Comparison of ENCODE assay signal across 1 cellular context in the genomic region with DNA sequence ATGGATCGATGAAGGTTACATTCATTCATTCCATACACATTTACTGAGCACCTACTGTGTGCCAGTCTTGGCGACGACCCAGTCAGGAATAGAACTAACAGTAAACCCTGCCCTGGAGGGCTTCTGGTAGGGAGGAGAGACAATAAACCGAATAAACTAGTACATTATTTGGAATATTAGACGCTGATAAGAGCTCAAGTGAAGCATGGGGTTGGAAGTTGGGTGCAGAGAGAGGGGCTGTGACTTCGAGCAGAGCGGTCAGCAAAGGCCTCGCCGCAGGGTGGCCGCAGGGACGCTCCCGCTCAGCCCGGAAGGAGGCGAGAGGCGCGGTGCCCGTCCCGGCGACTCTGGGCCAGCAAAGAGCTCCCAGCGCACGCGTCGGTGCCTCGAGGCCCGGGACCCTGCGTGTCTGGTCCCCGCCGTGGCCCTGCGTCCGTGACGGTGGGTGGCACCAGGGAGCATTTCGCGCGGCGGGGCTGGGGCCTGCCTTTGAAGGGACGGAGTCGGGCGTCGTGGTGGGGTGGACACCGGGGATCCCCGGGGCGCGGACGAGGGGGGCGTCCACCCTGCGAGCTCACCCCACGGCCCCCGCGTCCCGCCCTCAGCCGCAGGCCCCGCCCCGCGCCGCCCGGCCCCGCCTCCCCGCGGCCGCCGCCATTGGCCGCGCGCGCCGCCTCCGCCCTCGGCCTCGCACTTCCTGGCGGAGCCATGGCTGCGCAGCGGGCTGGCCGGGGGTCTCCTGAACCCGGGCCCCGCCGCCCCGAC.
A peak's percentile ranks its signal among the peaks of the same experiment; 100 is the strongest.
TF ChIP-seq lines count a peak whose summit lies in the region.

KLHL36 (plus strand) TSS at position 682 of the 765 bp plus-strand sequence. CDS start 2,357 bp downstream, outside the sequence.

TF ChIP-seq in K562, 482 proteins besides CTCF, POLR2A, EP300 and RAD21 (continued from another document and continues in another):
- peak; percentile 72; the same call in 1 of the 2 replicates for TF ChIP-seq ZBTB9 (CRISPR knock-in tag; IDR thresholded peaks at IDR 0.05)
- peak; percentile 51 for TF ChIP-seq EGR1 (conservative IDR thresholded peaks at IDR 0.05)
- TF ChIP-seq ARNT (IDR thresholded peaks at IDR 0.05), result no peak
- no peak for TF ChIP-seq TAF9B (IDR thresholded peaks at IDR 0.05; ENCODE audit: partially characterized antibody)
- no peak for TF ChIP-seq RBM22 (IDR thresholded peaks at IDR 0.05; ENCODE audit: low read depth, low read length, poor library complexity, severe bottlenecking)
- TF ChIP-seq TRIM24 (IDR thresholded peaks at IDR 0.05), result peak in 1 of 2 experiments; percentile 60; a peak in 1 of 4 replicates
- no peak for TF ChIP-seq TCF7L2 (IDR thresholded peaks at IDR 0.05; ENCODE audit: low read depth, low read length)
- TF ChIP-seq NBN (IDR thresholded peaks at IDR 0.05; ENCODE audit: low read depth), result no peak
- TF ChIP-seq, protein P1, sequence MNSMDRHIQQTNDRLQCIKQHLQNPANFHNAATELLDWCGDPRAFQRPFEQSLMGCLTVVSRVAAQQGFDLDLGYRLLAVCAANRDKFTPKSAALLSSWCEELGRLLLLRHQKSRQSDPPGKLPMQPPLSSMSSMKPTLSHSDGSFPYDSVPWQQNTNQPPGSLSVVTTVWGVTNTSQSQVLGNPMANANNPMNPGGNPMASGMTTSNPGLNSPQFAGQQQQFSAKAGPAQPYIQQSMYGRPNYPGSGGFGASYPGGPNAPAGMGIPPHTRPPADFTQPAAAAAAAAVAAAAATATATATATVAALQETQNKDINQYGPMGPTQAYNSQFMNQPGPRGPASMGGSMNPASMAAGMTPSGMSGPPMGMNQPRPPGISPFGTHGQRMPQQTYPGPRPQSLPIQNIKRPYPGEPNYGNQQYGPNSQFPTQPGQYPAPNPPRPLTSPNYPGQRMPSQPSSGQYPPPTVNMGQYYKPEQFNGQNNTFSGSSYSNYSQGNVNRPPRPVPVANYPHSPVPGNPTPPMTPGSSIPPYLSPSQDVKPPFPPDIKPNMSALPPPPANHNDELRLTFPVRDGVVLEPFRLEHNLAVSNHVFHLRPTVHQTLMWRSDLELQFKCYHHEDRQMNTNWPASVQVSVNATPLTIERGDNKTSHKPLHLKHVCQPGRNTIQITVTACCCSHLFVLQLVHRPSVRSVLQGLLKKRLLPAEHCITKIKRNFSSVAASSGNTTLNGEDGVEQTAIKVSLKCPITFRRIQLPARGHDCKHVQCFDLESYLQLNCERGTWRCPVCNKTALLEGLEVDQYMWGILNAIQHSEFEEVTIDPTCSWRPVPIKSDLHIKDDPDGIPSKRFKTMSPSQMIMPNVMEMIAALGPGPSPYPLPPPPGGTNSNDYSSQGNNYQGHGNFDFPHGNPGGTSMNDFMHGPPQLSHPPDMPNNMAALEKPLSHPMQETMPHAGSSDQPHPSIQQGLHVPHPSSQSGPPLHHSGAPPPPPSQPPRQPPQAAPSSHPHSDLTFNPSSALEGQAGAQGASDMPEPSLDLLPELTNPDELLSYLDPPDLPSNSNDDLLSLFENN (IDR thresholded peaks at IDR 0.05; ENCODE audit: low read depth in 2 of 2, low read length in 2 of 2), result no peak
- TF ChIP-seq CTBP1 (IDR thresholded peaks at IDR 0.05; ENCODE audit: borderline replicate concordance), result peak; percentile 48; the same call in 1 of the 2 replicates
- no peak for TF ChIP-seq JUN (IDR thresholded peaks at IDR 0.05; ENCODE audit: borderline replicate concordance, low read depth, low read length)
- TF ChIP-seq JUN (CRISPR knock-in tag; IDR thresholded peaks at IDR 0.05; ENCODE audit: borderline replicate concordance), result peak; percentile 41; the same call in 1 of the 2 replicates
- TF ChIP-seq GABPB1 (CRISPR knock-in tag; IDR thresholded peaks at IDR 0.05), result peak; percentile 84
- no peak for TF ChIP-seq TBP (optimal IDR thresholded peaks at IDR 0.05; ENCODE audit: low read depth, low read length)
- no peak for TF ChIP-seq SMARCE1 (IDR thresholded peaks at IDR 0.05)
- peak; percentile 70 for TF ChIP-seq E2F3 (CRISPR knock-in tag; IDR thresholded peaks at IDR 0.05)
- no peak for TF ChIP-seq HMG20A (CRISPR knock-in tag; conservative IDR thresholded peaks at IDR 0.05)
- no peak for TF ChIP-seq CREBBP (IDR thresholded peaks at IDR 0.05; ENCODE audit: low read depth, low read length)
- no peak for TF ChIP-seq MECOM (CRISPR knock-in tag; IDR thresholded peaks at IDR 0.05)
- TF ChIP-seq ZBTB1 (CRISPR knock-in tag; IDR thresholded peaks at IDR 0.05; ENCODE audit: borderline replicate concordance, low read depth), result peak; percentile 67; the same call in 1 of the 2 replicates
- 0 out of 2 replicates have a peak, but pooled peaks have one; percentile 21 for TF ChIP-seq DMBX1 (CRISPR knock-in tag; IDR thresholded peaks at IDR 0.05; ENCODE audit: borderline replicate concordance)
- no peak for TF ChIP-seq IRF1 (CRISPR knock-in tag; IDR thresholded peaks at IDR 0.05; ENCODE audit: borderline replicate concordance)
- TF ChIP-seq RBM25 (IDR thresholded peaks at IDR 0.05; ENCODE audit: low read depth, low read length, severe bottlenecking), result no peak
- peak in 1 of 2 experiments; percentile 40; a peak in 1 of 3 replicates for TF ChIP-seq CBX3 (IDR thresholded peaks at IDR 0.05; ENCODE audit: borderline replicate concordance in 1 of 2, low read length in 2 of 2)
- TF ChIP-seq PRMT5 (CRISPR knock-in tag; IDR thresholded peaks at IDR 0.05), result no peak
- TF ChIP-seq, protein P2, sequence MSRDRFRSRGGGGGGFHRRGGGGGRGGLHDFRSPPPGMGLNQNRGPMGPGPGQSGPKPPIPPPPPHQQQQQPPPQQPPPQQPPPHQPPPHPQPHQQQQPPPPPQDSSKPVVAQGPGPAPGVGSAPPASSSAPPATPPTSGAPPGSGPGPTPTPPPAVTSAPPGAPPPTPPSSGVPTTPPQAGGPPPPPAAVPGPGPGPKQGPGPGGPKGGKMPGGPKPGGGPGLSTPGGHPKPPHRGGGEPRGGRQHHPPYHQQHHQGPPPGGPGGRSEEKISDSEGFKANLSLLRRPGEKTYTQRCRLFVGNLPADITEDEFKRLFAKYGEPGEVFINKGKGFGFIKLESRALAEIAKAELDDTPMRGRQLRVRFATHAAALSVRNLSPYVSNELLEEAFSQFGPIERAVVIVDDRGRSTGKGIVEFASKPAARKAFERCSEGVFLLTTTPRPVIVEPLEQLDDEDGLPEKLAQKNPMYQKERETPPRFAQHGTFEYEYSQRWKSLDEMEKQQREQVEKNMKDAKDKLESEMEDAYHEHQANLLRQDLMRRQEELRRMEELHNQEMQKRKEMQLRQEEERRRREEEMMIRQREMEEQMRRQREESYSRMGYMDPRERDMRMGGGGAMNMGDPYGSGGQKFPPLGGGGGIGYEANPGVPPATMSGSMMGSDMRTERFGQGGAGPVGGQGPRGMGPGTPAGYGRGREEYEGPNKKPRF (IDR thresholded peaks at IDR 0.05; ENCODE audit: low read depth, low read length), result no peak
- 0 out of 2 replicates have a peak, but pooled peaks have one; percentile 80 for TF ChIP-seq ATF6 (CRISPR knock-in tag; IDR thresholded peaks at IDR 0.05)
- TF ChIP-seq TCF7 (IDR thresholded peaks at IDR 0.05; ENCODE audit: borderline replicate concordance), result no peak
- TF ChIP-seq HDAC6 (IDR thresholded peaks at IDR 0.05; ENCODE audit: low read depth, low read length), result no peak
- no peak for TF ChIP-seq ZBTB43 (CRISPR knock-in tag; IDR thresholded peaks at IDR 0.05)
- no peak for TF ChIP-seq COPS2 (conservative IDR thresholded peaks at IDR 0.05)
- peak; percentile 13; the same call in 1 of the 2 replicates for TF ChIP-seq NFIC (IDR thresholded peaks at IDR 0.05)
- no peak for TF ChIP-seq MEF2D (tag; conservative IDR thresholded peaks at IDR 0.05; ENCODE audit: low read depth)
- TF ChIP-seq BRD4 (IDR thresholded peaks at IDR 0.05), result peak; percentile 83; the same call in 1 of the 2 replicates
- TF ChIP-seq GABPA (tag; conservative IDR thresholded peaks at IDR 0.05; ENCODE audit: low read depth), result peak; percentile 74
- no peak for TF ChIP-seq ZBTB17 (CRISPR knock-in tag; IDR thresholded peaks at IDR 0.05)
- TF ChIP-seq ZNF311 (CRISPR knock-in tag; IDR thresholded peaks at IDR 0.05), result no peak
- no peak for TF ChIP-seq ZNF79 (CRISPR knock-in tag; IDR thresholded peaks at IDR 0.05; ENCODE audit: low read depth)
- TF ChIP-seq LARP7 (IDR thresholded peaks at IDR 0.05), result no peak
- peak; percentile 25; the same call in 1 of the 2 replicates for TF ChIP-seq MTA2 (IDR thresholded peaks at IDR 0.05; ENCODE audit: low read depth)
- TF ChIP-seq EZH2 (IDR thresholded peaks at IDR 0.05; ENCODE audit: borderline replicate concordance, low read depth, low read length), result no peak
- no peak for TF ChIP-seq PHB2 (IDR thresholded peaks at IDR 0.05; ENCODE audit: low read depth)
- TF ChIP-seq TAF1 (IDR thresholded peaks at IDR 0.05; ENCODE audit: control insufficient read depth, extremely low read depth, insufficient read depth, low read length, severe bottlenecking), result peak; percentile 54
- peak; percentile 72; the same call in 1 of the 2 replicates for TF ChIP-seq ZNF232 (CRISPR knock-in tag; IDR thresholded peaks at IDR 0.05)
